ENCODE assay signal across 8 cellular contexts in the genomic region with DNA sequence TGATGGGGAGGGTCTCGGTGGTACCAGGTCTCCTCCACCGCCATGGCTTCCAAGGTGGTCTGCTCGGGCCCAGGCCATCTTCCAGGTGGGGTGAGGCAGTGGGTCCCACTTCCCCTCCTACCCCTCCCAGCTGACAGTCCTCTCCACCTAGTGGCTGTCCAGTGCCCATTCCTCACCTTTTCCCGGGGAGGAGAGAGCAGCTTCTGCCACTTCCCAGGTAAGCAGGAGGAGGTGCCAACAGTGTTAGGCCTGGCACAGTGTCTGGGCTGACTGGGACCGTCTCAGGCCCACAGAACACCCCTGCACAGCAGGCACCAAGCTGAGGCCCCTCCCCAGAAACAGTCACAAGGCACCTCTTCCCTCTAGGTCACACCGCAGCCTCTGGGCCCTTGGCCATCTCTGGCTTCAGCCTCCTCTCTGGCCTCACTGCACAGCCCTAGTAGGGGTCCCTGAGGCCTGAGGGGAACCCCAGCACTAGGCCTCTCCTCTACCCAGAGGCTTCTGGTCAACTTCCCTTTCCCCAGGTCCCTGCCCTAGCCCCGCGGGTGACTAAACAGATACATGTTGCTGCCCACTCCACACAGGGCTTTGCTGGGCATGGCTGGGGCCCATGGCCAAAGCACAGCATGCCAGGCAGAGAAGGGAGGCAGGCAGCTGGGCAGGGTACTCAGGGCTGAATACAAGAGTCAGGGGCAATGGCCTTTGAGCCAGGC. TPM values are rescaled to one million over a fixed set of nuclear protein-coding genes. Genes with fewer than 3 reads are reported as not detected.
A peak's percentile ranks its signal among the peaks of the same experiment; 100 is the strongest.
DNase-seq lines count a peak whose midpoint lies in the region; ATAC-seq and TF ChIP-seq lines count a peak whose summit lies in the region.

No MANE protein-coding gene starts in this region.

- no peak for ATAC-seq in activated T-cell treated with anti-CD3 and anti-CD28 coated beads, Interleukin-2, amount 50 U/mL, for 4 hours
- ATAC-seq in upper lobe of right lung, result peak; percentile 2
- ATAC-seq in GM21390 (IDR thresholded peaks at IDR 0.05; ENCODE audit: unreplicated experiment), result no peak

- peak overlapping the region; percentile 66 for H3K4me3 Mint-ChIP-seq in activated T-cell treated with anti-CD3 and anti-CD28 coated beads, Interleukin-2, amount 50 U/mL, for 4 hours

- TF ChIP-seq CTCF in adrenal gland (IDR thresholded peaks at IDR 0.05) (no peak), upper lobe of right lung (IDR thresholded peaks at IDR 0.05) (no peak)

- no peaks in the 10 kb centered on the region for H3K27me3 Mint-ChIP-seq in activated T-cell treated with anti-CD3 and anti-CD28 coated beads, Interleukin-2, amount 50 U/mL, for 4 hours (ENCODE audit: low read depth)

- peak overlapping the region in 4 of 5 donors; percentile 91 to 95 (median 94) for H3K27ac ChIP-seq in adrenal gland
- H3K27ac ChIP-seq in mesodermal cell (ENCODE audit: low read depth, low read length, severe bottlenecking), result peak overlapping the region; percentile 29
- H3K27ac ChIP-seq in upper lobe of right lung, result peak overlapping the region; percentile 96

- H3K4me1 ChIP-seq in adrenal gland (replicated peaks in 1 of 2) (peaks cover 18 to 27% of the 10 kb centered on the region in 2 donors), mesodermal cell (ENCODE audit: control insufficient read depth, insufficient read depth, low read length, poor library complexity, severe bottlenecking) (peaks cover 14% of the 10 kb centered on the region), upper lobe of right lung (peaks cover 53% of the 10 kb centered on the region)

- no peak for DNase-seq in activated T-cell treated with anti-CD3 and anti-CD28 coated beads, Interleukin-2, amount 50 U/mL, for 4 hours
- DNase-seq in activated T-cell treated with anti-CD3 and anti-CD28 coated beads for 4 hours, result no peak
- DNase-seq in adrenal gland, result peak in 3 of 7 donors; percentile 50 to 61 (median 60)
- no peak for DNase-seq in upper lobe of right lung
- DNase-seq in amniotic stem cell (lab: John Stamatoyannopoulos, UW), result no peak
- DNase-seq in NCI-H2196 treated with DMSO at 0.1 percent for 48 hours (lab: John Stamatoyannopoulos, UW; ENCODE audit: unreplicated experiment), result no peak

- H3K36me3 Mint-ChIP-seq in activated T-cell treated with anti-CD3 and anti-CD28 coated beads, Interleukin-2, amount 50 U/mL, for 4 hours (ENCODE audit: insufficient read depth), result peaks cover 13% of the 10 kb centered on the region

- 64 to 78% (median 75%) methylated on average over 5 to 8 of the region's 8 CpGs for WGBS in adrenal gland, 4 donors
- 82 to 96% methylated on average over 7 to 8 of the region's 8 CpGs for WGBS in mesodermal cell (ENCODE audit: insufficient coverage in 2 of 2), 2 experiments

- H3K4me3 ChIP-seq in adrenal gland, result no peak overlapping the region
- no peak overlapping the region for H3K4me3 ChIP-seq in mesodermal cell (ENCODE audit: extremely low read depth, insufficient read depth, low read length, poor library complexity, severe bottlenecking)
- no peak overlapping the region for H3K4me3 ChIP-seq in upper lobe of right lung

- peaks cover 0 to 67% of the 10 kb centered on the region in 2 donors for H3K36me3 ChIP-seq in adrenal gland (replicated peaks in 1 of 2)
- H3K36me3 ChIP-seq in mesodermal cell (ENCODE audit: control insufficient read depth, insufficient read depth, low read length), result peaks cover 65% of the 10 kb centered on the region
- H3K36me3 ChIP-seq in upper lobe of right lung, result peaks cover 59% of the 10 kb centered on the region

- no peaks in the 10 kb centered on the region for H3K27me3 ChIP-seq in adrenal gland
- no peaks in the 10 kb centered on the region for H3K27me3 ChIP-seq in upper lobe of right lung

- TF ChIP-seq POLR2A in adrenal gland (IDR thresholded peaks at IDR 0.05), result peak in 1 of 2 donors; percentile 6

- peaks cover 48% of the 10 kb centered on the region for H3K4me1 Mint-ChIP-seq in activated T-cell treated with anti-CD3 and anti-CD28 coated beads, Interleukin-2, amount 50 U/mL, for 4 hours (ENCODE audit: low read depth)

- intact Hi-C loops in adrenal gland (cut with DNase I) (no loop called here), upper lobe of right lung (cut with DNase I) (no loop called here)

- H3K9me3 ChIP-seq in adrenal gland (replicated peaks in 1 of 3) (no peaks in the 10 kb centered on the region), mesodermal cell (ENCODE audit: control insufficient read depth, low read length) (no peaks in the 10 kb centered on the region), upper lobe of right lung (no peaks in the 10 kb centered on the region)

- no peaks in the 10 kb centered on the region for H3K9me3 Mint-ChIP-seq in activated T-cell treated with anti-CD3 and anti-CD28 coated beads, Interleukin-2, amount 50 U/mL, for 4 hours

RNA-seq across cellular contexts. Expression of gene ANKRD13D, which starts 2.3 kb away (rescaled TPM):
- total RNA-seq in activated T-cell treated with anti-CD3 and anti-CD28 coated beads, Interleukin-2, amount 50 U/mL, for 4 hours, result 10 to 100 TPM; 67.7 to 75.4 (median 69.8) TPM
- total RNA-seq in adrenal gland (10 to 100 TPM in 7 of 8 donors, 1 to 10 TPM in 1; 9.2 to 52.9 (median 40.4) TPM), upper lobe of right lung (59.4 TPM)
- polyA plus RNA-seq in adrenal gland, result 100 to 1,000 TPM in 1 of 3 donors, 10 to 100 TPM in 1, 1 to 10 TPM in 1; 8.7 to 205 (median 99.8) TPM
- polyA plus RNA-seq in mesodermal cell (2013, experiment 1 of 2), result 31.7 TPM
- 24.3 TPM for polyA plus RNA-seq in mesodermal cell (2013, experiment 2 of 2)

RNA-seq across cellular contexts. Expression of gene SSH3, which starts 16.6 kb away (rescaled TPM):
- total RNA-seq in activated T-cell treated with anti-CD3 and anti-CD28 coated beads, Interleukin-2, amount 50 U/mL, for 4 hours, result 1 to 10 TPM; 4.8 to 7.2 (median 6.6) TPM
- total RNA-seq in adrenal gland (10 to 100 TPM; 10.8 to 31.2 (median 25.7) TPM), upper lobe of right lung (36.4 TPM)
- polyA plus RNA-seq in adrenal gland, result 10 to 100 TPM in 2 of 3 donors, 1 to 10 TPM in 1; 4.2 to 35.2 (median 21.8) TPM
- 23.4 TPM for polyA plus RNA-seq in mesodermal cell (2013, experiment 1 of 2)
- 15.9 TPM for polyA plus RNA-seq in mesodermal cell (2013, experiment 2 of 2)

RNA-seq across cellular contexts. Expression of gene GRK2, which starts 20.5 kb away (rescaled TPM):
- 100 to 1,000 TPM; 152 to 172 (median 171) TPM for total RNA-seq in activated T-cell treated with anti-CD3 and anti-CD28 coated beads, Interleukin-2, amount 50 U/mL, for 4 hours
- total RNA-seq in adrenal gland, result 10 to 100 TPM; 43.4 to 73.7 (median 59.6) TPM
- 100 to 1,000 TPM in 1 of 3 donors, 10 to 100 TPM in 2; 26.4 to 159 (median 71.3) TPM for polyA plus RNA-seq in adrenal gland
- 46.3 TPM for polyA plus RNA-seq in mesodermal cell (2013, experiment 1 of 2)
- 36.4 TPM for polyA plus RNA-seq in mesodermal cell (2013, experiment 2 of 2)
- total RNA-seq in upper lobe of right lung, result 98.4 TPM

Comparison
In these comparisons a context has a peak if more than half of its experiments do, and no peak if none do; other contexts are left out.
1. H3K27ac ChIP-seq: peak in every context shown above with its lines; median percentile 96 in upper lobe of right lung; 94 in adrenal gland; 29 in mesodermal cell.